In genomic region chr19:11378319-11379189, GRCh38 we compare ENCODE assay signal across 1 cellular context.
TF ChIP-seq lines count a peak whose summit lies in the region.

No MANE protein-coding gene starts in this region.

TF ChIP-seq in K562, 482 proteins besides CTCF, POLR2A, EP300 and RAD21:
- TF ChIP-seq MECOM (CRISPR knock-in tag; IDR thresholded peaks at IDR 0.05) = no peak
- TF ChIP-seq RBFOX2 (IDR thresholded peaks at IDR 0.05; ENCODE audit: low read depth, low read length) = peak; percentile 45; the same call in 1 of the 2 replicates
- TF ChIP-seq CTCFL (IDR thresholded peaks at IDR 0.05; ENCODE audit: borderline replicate concordance, insufficient read depth, low read depth, low read length, poor library complexity, severe bottlenecking) = peak; percentile 86
- TF ChIP-seq ZNF384 (IDR thresholded peaks at IDR 0.05; ENCODE audit: low read depth, low read length) = 0 out of 2 replicates have a peak, but pooled peaks have one; percentile 21
- peak in 1 of 3 experiments; percentile 16 for TF ChIP-seq YY1 (IDR thresholded peaks at IDR 0.05; ENCODE audit: borderline replicate concordance in 1 of 3, control insufficient read depth in 1 of 3, extremely low read depth in 1 of 3, insufficient read depth in 3 of 3, insufficient read length in 1 of 3, insufficient replicate concordance in 2 of 3, low read depth in 1 of 3, low read length in 2 of 3)
- TF ChIP-seq RBM15 (IDR thresholded peaks at IDR 0.05; ENCODE audit: insufficient read depth, low read length) = no peak
- TF ChIP-seq NRF1 (conservative IDR thresholded peaks at IDR 0.05 in 1 of 2, IDR thresholded peaks at IDR 0.05 in 1 of 2) = peak; percentile 66 to 76
- peak; percentile 15 for TF ChIP-seq CHD7 (IDR thresholded peaks at IDR 0.05; ENCODE audit: low read depth, low read length)
- TF ChIP-seq POLR2G (IDR thresholded peaks at IDR 0.05; ENCODE audit: low read depth, low read length) = peak; percentile 56
- TF ChIP-seq RBM25 (IDR thresholded peaks at IDR 0.05; ENCODE audit: low read depth, low read length, severe bottlenecking) = no peak
- 0 out of 4 replicates have a peak, but pooled peaks of 1 of the 2 experiments have one; percentile 16 for TF ChIP-seq RCOR1 (IDR thresholded peaks at IDR 0.05; ENCODE audit: borderline replicate concordance in 1 of 2, low read depth in 2 of 2, low read length in 2 of 2)
- TF ChIP-seq TFAP4 (CRISPR knock-in tag; IDR thresholded peaks at IDR 0.05; ENCODE audit: borderline replicate concordance) = peak; percentile 61; the same call in 1 of the 2 replicates
- TF ChIP-seq ATF1 (CRISPR knock-in tag; IDR thresholded peaks at IDR 0.05) = no peak
- peak; percentile 28; the same call in 1 of the 2 replicates for TF ChIP-seq ATF1 (tag; IDR thresholded peaks at IDR 0.05)
- no peak for TF ChIP-seq SRSF1 (IDR thresholded peaks at IDR 0.05; ENCODE audit: low read depth, low read length)
- peak; percentile 70 for TF ChIP-seq SMC3 (conservative IDR thresholded peaks at IDR 0.05; ENCODE audit: insufficient read depth, low read depth, low read length)
- TF ChIP-seq CBX3 (IDR thresholded peaks at IDR 0.05; ENCODE audit: borderline replicate concordance in 1 of 2, low read length in 2 of 2) = no peak
- 0 out of 4 replicates have a peak, but pooled peaks of 1 of the 2 experiments have one; percentile 28 for TF ChIP-seq UBTF (IDR thresholded peaks at IDR 0.05; ENCODE audit: borderline replicate concordance in 1 of 2, low read depth in 2 of 2, low read length in 2 of 2)
